14 cellular contexts compared by ENCODE assay signal in genomic region chrX:48512371-48512935, GRCh38. TPM values are rescaled to one million over a fixed set of nuclear protein-coding genes. Genes with fewer than 3 reads are reported as not detected.
DNase-seq lines count a peak whose midpoint lies in the region; ATAC-seq and TF ChIP-seq lines count a peak whose summit lies in the region.
"Had no signal": no experiment of that assay in that cellular context is flagged by ENCODE, and none has a peak within 500 bp of the region (broad histone marks: within the 10 kb centered on the region; RNA-seq: fewer than 3 reads in every experiment).

No MANE protein-coding gene starts in this region.

- peaks cover 14% of the 10 kb centered on the region for H3K36me3 Mint-ChIP-seq in activated naive CD8-positive, alpha-beta T cell treated with anti-CD3 and anti-CD28 coated beads, Interleukin-2, amount 10 ng/mL, durations not matched to agents 7 days and 5 days
- H3K36me3 Mint-ChIP-seq in activated naive CD8-positive, alpha-beta T cell treated with anti-CD3 and anti-CD28 coated beads, Interleukin-2, amount 50 U/mL, for 24 hours (ENCODE audit: low read depth): peaks cover 6% of the 10 kb centered on the region
- H3K36me3 Mint-ChIP-seq in activated T-helper 17 cell treated with anti-CD3 and anti-CD28 coated beads, Interleukin-2, amount 50 U/mL, for 72 hours (ENCODE audit: low read depth): peaks cover 10% of the 10 kb centered on the region
- H3K36me3 Mint-ChIP-seq in neural crest cell (ENCODE audit: low read depth) (peaks cover 8% of the 10 kb centered on the region), T-cell (peaks cover 15% of the 10 kb centered on the region), osteocyte (ENCODE audit: unreplicated experiment) (peaks cover 8% of the 10 kb centered on the region)
- H3K36me3 Mint-ChIP-seq in activated T-cell treated with anti-CD3 and anti-CD28 coated beads, Interleukin-2, amount 50 U/mL, for 4 hours (ENCODE audit: insufficient read depth): peaks cover 8% of the 10 kb centered on the region

- peak overlapping the region; percentile 25 for H3K27ac Mint-ChIP-seq in activated naive CD8-positive, alpha-beta T cell treated with anti-CD3 and anti-CD28 coated beads, Interleukin-2, amount 10 ng/mL, durations not matched to agents 7 days and 5 days
- no peak overlapping the region for H3K27ac Mint-ChIP-seq in activated naive CD8-positive, alpha-beta T cell treated with anti-CD3 and anti-CD28 coated beads, Interleukin-2, amount 50 U/mL, for 24 hours
- peak overlapping the region; percentile 22 for H3K27ac Mint-ChIP-seq in activated T-helper 17 cell treated with anti-CD3 and anti-CD28 coated beads, Interleukin-2, amount 50 U/mL, for 72 hours
- no peak overlapping the region for H3K27ac Mint-ChIP-seq in neural crest cell (ENCODE audit: unreplicated experiment)
- no peak overlapping the region for H3K27ac Mint-ChIP-seq in T-cell
- H3K27ac Mint-ChIP-seq in osteocyte (ENCODE audit: unreplicated experiment): no peak overlapping the region
- H3K27ac Mint-ChIP-seq: B cell; CD4-positive, alpha-beta T cell; H9 had no signal

- peaks cover 38% of the 10 kb centered on the region for H3K4me1 Mint-ChIP-seq in activated naive CD8-positive, alpha-beta T cell treated with anti-CD3 and anti-CD28 coated beads, Interleukin-2, amount 10 ng/mL, durations not matched to agents 7 days and 5 days
- H3K4me1 Mint-ChIP-seq in activated naive CD8-positive, alpha-beta T cell treated with anti-CD3 and anti-CD28 coated beads, Interleukin-2, amount 50 U/mL, for 24 hours: peaks cover 16% of the 10 kb centered on the region
- peaks cover 10% of the 10 kb centered on the region for H3K4me1 Mint-ChIP-seq in activated T-helper 17 cell treated with anti-CD3 and anti-CD28 coated beads, Interleukin-2, amount 50 U/mL, for 72 hours
- H3K4me1 Mint-ChIP-seq in neural crest cell (peaks cover 13% of the 10 kb centered on the region), T-cell (peaks cover 15 to 39% (median 31%) of the 10 kb centered on the region in 3 donors), osteocyte (ENCODE audit: unreplicated experiment) (peaks cover 12% of the 10 kb centered on the region)
- H3K4me1 Mint-ChIP-seq in activated T-cell treated with anti-CD3 and anti-CD28 coated beads, Interleukin-2, amount 50 U/mL, for 4 hours (ENCODE audit: low read depth): peaks cover 27% of the 10 kb centered on the region

- POLR2A ChIA-PET in activated naive CD8-positive, alpha-beta T cell treated with anti-CD3 and anti-CD28 coated beads, Interleukin-2, amount 10 ng/mL, durations not matched to agents 7 days and 5 days (lab: Charles Lee): no interaction called here
- POLR2A ChIA-PET in T-cell (lab: Charles Lee): no interaction called here

- H3K27me3 Mint-ChIP-seq in activated naive CD8-positive, alpha-beta T cell treated with anti-CD3 and anti-CD28 coated beads, Interleukin-2, amount 10 ng/mL, durations not matched to agents 7 days and 5 days: no peaks in the 10 kb centered on the region
- no peaks in the 10 kb centered on the region for H3K27me3 Mint-ChIP-seq in activated naive CD8-positive, alpha-beta T cell treated with anti-CD3 and anti-CD28 coated beads, Interleukin-2, amount 50 U/mL, for 24 hours
- H3K27me3 Mint-ChIP-seq in activated T-helper 17 cell treated with anti-CD3 and anti-CD28 coated beads, Interleukin-2, amount 50 U/mL, for 72 hours: no peaks in the 10 kb centered on the region
- H3K27me3 Mint-ChIP-seq in neural crest cell (ENCODE audit: low read depth): no peaks in the 10 kb centered on the region
- no peaks in the 10 kb centered on the region for H3K27me3 Mint-ChIP-seq in T-cell
- H3K27me3 Mint-ChIP-seq in osteocyte (ENCODE audit: unreplicated experiment): no peaks in the 10 kb centered on the region
- no peaks in the 10 kb centered on the region for H3K27me3 Mint-ChIP-seq in activated T-cell treated with anti-CD3 and anti-CD28 coated beads, Interleukin-2, amount 50 U/mL, for 4 hours (ENCODE audit: low read depth)
- H3K27me3 Mint-ChIP-seq: B cell; CD4-positive, alpha-beta T cell had no signal

- no peaks in the 10 kb centered on the region for H3K9me3 Mint-ChIP-seq in activated naive CD8-positive, alpha-beta T cell treated with anti-CD3 and anti-CD28 coated beads, Interleukin-2, amount 10 ng/mL, durations not matched to agents 7 days and 5 days
- H3K9me3 Mint-ChIP-seq in activated naive CD8-positive, alpha-beta T cell treated with anti-CD3 and anti-CD28 coated beads, Interleukin-2, amount 50 U/mL, for 24 hours: no peaks in the 10 kb centered on the region
- H3K9me3 Mint-ChIP-seq in activated T-helper 17 cell treated with anti-CD3 and anti-CD28 coated beads, Interleukin-2, amount 50 U/mL, for 72 hours: no peaks in the 10 kb centered on the region
- no peaks in the 10 kb centered on the region for H3K9me3 Mint-ChIP-seq in neural crest cell
- H3K9me3 Mint-ChIP-seq in T-cell: no peaks in the 10 kb centered on the region
- no peaks in the 10 kb centered on the region for H3K9me3 Mint-ChIP-seq in osteocyte (ENCODE audit: unreplicated experiment)
- no peaks in the 10 kb centered on the region for H3K9me3 Mint-ChIP-seq in activated T-cell treated with anti-CD3 and anti-CD28 coated beads, Interleukin-2, amount 50 U/mL, for 4 hours
- H3K9me3 Mint-ChIP-seq: CD4-positive, alpha-beta T cell had no signal

- TF ChIP-seq CTCF in neural crest cell (conservative IDR thresholded peaks at IDR 0.05) (no peak), osteocyte (IDR thresholded peaks at IDR 0.05) (no peak)

- CTCF ChIA-PET in T-cell (lab: Charles Lee): no interaction called here

- no peak overlapping the region for H3K4me3 Mint-ChIP-seq in activated naive CD8-positive, alpha-beta T cell treated with anti-CD3 and anti-CD28 coated beads, Interleukin-2, amount 10 ng/mL, durations not matched to agents 7 days and 5 days
- no peak overlapping the region for H3K4me3 Mint-ChIP-seq in activated naive CD8-positive, alpha-beta T cell treated with anti-CD3 and anti-CD28 coated beads, Interleukin-2, amount 50 U/mL, for 24 hours
- no peak overlapping the region for H3K4me3 Mint-ChIP-seq in activated T-helper 17 cell treated with anti-CD3 and anti-CD28 coated beads, Interleukin-2, amount 50 U/mL, for 72 hours
- H3K4me3 Mint-ChIP-seq in neural crest cell (peak overlapping the region; percentile 56), T-cell (no peak overlapping the region), osteocyte (ENCODE audit: unreplicated experiment) (no peak overlapping the region)
- H3K4me3 Mint-ChIP-seq in activated T-cell treated with anti-CD3 and anti-CD28 coated beads, Interleukin-2, amount 50 U/mL, for 4 hours: no peak overlapping the region
- H3K4me3 Mint-ChIP-seq: B cell, H9 had no signal

- ATAC-seq in activated naive CD8-positive, alpha-beta T cell treated with anti-CD3 and anti-CD28 coated beads, Interleukin-2, amount 10 ng/mL, durations not matched to agents 7 days and 5 days (ENCODE audit: low read depth): no peak
- ATAC-seq in activated naive CD8-positive, alpha-beta T cell treated with anti-CD3 and anti-CD28 coated beads, Interleukin-2, amount 50 U/mL, for 24 hours: no peak
- no peak for ATAC-seq in activated T-helper 17 cell treated with anti-CD3 and anti-CD28 coated beads, Interleukin-2, amount 50 U/mL, for 72 hours (replicated peaks)
- no peak for ATAC-seq in T-cell (replicated peaks in 1 of 4)
- ATAC-seq in activated T-cell treated with anti-CD3 and anti-CD28 coated beads, Interleukin-2, amount 50 U/mL, for 4 hours: no peak
- ATAC-seq: GM12878 had no signal

- no peak for DNase-seq in activated naive CD8-positive, alpha-beta T cell treated with anti-CD3 and anti-CD28 coated beads, Interleukin-2, amount 10 ng/mL, durations not matched to agents 7 days and 5 days
- DNase-seq in activated naive CD8-positive, alpha-beta T cell treated with anti-CD3 and anti-CD28 coated beads, Interleukin-2, amount 50 U/mL, for 24 hours: no peak
- no peak for DNase-seq in neural crest cell (ENCODE audit: low read depth, low spot score)
- no peak for DNase-seq in T-cell
- DNase-seq in osteocyte (ENCODE audit: extremely low spot score, unreplicated experiment): no peak
- DNase-seq in activated T-cell treated with anti-CD3 and anti-CD28 coated beads, Interleukin-2, amount 50 U/mL, for 4 hours: no peak
- DNase-seq: C1 segment of cervical spinal cord; CD4-positive, alpha-beta T cell; DMS79; GOT3; H9 had no signal

RNA-seq across cellular contexts. Expression of gene PORCN, which starts 3.7 kb away (rescaled TPM):
- total RNA-seq in activated naive CD8-positive, alpha-beta T cell treated with anti-CD3 and anti-CD28 coated beads, Interleukin-2, amount 10 ng/mL, durations not matched to agents 7 days and 5 days: 10 to 100 TPM; 23.9 to 24.1 TPM
- total RNA-seq in activated T-helper 17 cell treated with anti-CD3 and anti-CD28 coated beads, Interleukin-2, amount 50 U/mL, for 72 hours: 1 to 10 TPM; 8.9 to 9.4 TPM
- total RNA-seq in neural crest cell (13.0 and 14.2 TPM in 2 replicates), T-cell (10 to 100 TPM; 16.8 to 21.7 (median 18.6) TPM), osteocyte (16.9 and 20.2 TPM in 2 replicates)
- total RNA-seq in activated T-cell treated with anti-CD3 and anti-CD28 coated beads, Interleukin-2, amount 50 U/mL, for 4 hours: 1 to 10 TPM; 7.5 to 10.0 (median 9.4) TPM

RNA-seq across cellular contexts. Expression of gene EBP, which starts 9.2 kb away (rescaled TPM):
- total RNA-seq in activated naive CD8-positive, alpha-beta T cell treated with anti-CD3 and anti-CD28 coated beads, Interleukin-2, amount 10 ng/mL, durations not matched to agents 7 days and 5 days: 100 to 1,000 TPM; 200 to 214 TPM
- total RNA-seq in activated T-helper 17 cell treated with anti-CD3 and anti-CD28 coated beads, Interleukin-2, amount 50 U/mL, for 72 hours: 100 to 1,000 TPM; 104 to 213 TPM
- total RNA-seq in neural crest cell (155 and 168 TPM in 2 replicates), T-cell (10 to 100 TPM; 41.1 to 60.4 (median 46.1) TPM), osteocyte (39.3 and 42.5 TPM in 2 replicates)
- 100 to 1,000 TPM in 2 of 3 donors, 10 to 100 TPM in 1; 87.0 to 113 (median 106) TPM for total RNA-seq in activated T-cell treated with anti-CD3 and anti-CD28 coated beads, Interleukin-2, amount 50 U/mL, for 4 hours

RNA-seq across cellular contexts. Expression of gene TBC1D25, which starts 27.1 kb away (rescaled TPM):
- 10 to 100 TPM; 22.5 to 22.6 TPM for total RNA-seq in activated naive CD8-positive, alpha-beta T cell treated with anti-CD3 and anti-CD28 coated beads, Interleukin-2, amount 10 ng/mL, durations not matched to agents 7 days and 5 days
- total RNA-seq in activated T-helper 17 cell treated with anti-CD3 and anti-CD28 coated beads, Interleukin-2, amount 50 U/mL, for 72 hours: 10 to 100 TPM; 19.4 to 25.4 TPM
- total RNA-seq in neural crest cell (9.1 and 12.0 TPM in 2 replicates), T-cell (10 to 100 TPM; 27.0 to 30.6 (median 29.5) TPM), osteocyte (16.4 and 19.9 TPM in 2 replicates)
- total RNA-seq in activated T-cell treated with anti-CD3 and anti-CD28 coated beads, Interleukin-2, amount 50 U/mL, for 4 hours: 10 to 100 TPM; 15.1 to 17.4 (median 16.5) TPM

RNA-seq across cellular contexts. Expression of gene FTSJ1, which starts 36.5 kb away (rescaled TPM):
- total RNA-seq in activated naive CD8-positive, alpha-beta T cell treated with anti-CD3 and anti-CD28 coated beads, Interleukin-2, amount 10 ng/mL, durations not matched to agents 7 days and 5 days: 10 to 100 TPM; 56.2 to 59.2 TPM
- total RNA-seq in activated T-helper 17 cell treated with anti-CD3 and anti-CD28 coated beads, Interleukin-2, amount 50 U/mL, for 72 hours: 10 to 100 TPM; 59.8 to 93.5 TPM
- total RNA-seq in neural crest cell (42.2 and 45.8 TPM in 2 replicates), T-cell (10 to 100 TPM; 51.4 to 64.9 (median 56.8) TPM), osteocyte (47.6 and 57.1 TPM in 2 replicates)
- total RNA-seq in activated T-cell treated with anti-CD3 and anti-CD28 coated beads, Interleukin-2, amount 50 U/mL, for 4 hours: 100 to 1,000 TPM; 130 to 147 (median 134) TPM

RNA-seq across cellular contexts. Expression of gene SLC38A5, which starts 42.4 kb away (rescaled TPM):
- 10 to 100 TPM; 58.8 to 62.6 TPM for total RNA-seq in activated naive CD8-positive, alpha-beta T cell treated with anti-CD3 and anti-CD28 coated beads, Interleukin-2, amount 10 ng/mL, durations not matched to agents 7 days and 5 days
- total RNA-seq in activated T-helper 17 cell treated with anti-CD3 and anti-CD28 coated beads, Interleukin-2, amount 50 U/mL, for 72 hours: 100 to 1,000 TPM; 130 to 170 TPM
- total RNA-seq in neural crest cell (6.5 and 8.8 TPM in 2 replicates), T-cell (10 to 100 TPM; 18.0 to 37.0 (median 26.5) TPM), osteocyte (not detected in 2 replicates)
- total RNA-seq in activated T-cell treated with anti-CD3 and anti-CD28 coated beads, Interleukin-2, amount 50 U/mL, for 4 hours: 100 to 1,000 TPM; 247 to 282 (median 271) TPM

Comparison
In these comparisons a context has a peak if more than half of its experiments do, and no peak if none do; other contexts are left out.
1. H3K27ac Mint-ChIP-seq: peak in activated naive CD8-positive, alpha-beta T cell treated with anti-CD3 and anti-CD28 coated beads, Interleukin-2, amount 10 ng/mL, durations not matched to agents 7 days and 5 days (single experiment) and activated T-helper 17 cell treated with anti-CD3 and anti-CD28 coated beads, Interleukin-2, amount 50 U/mL, for 72 hours (single experiment); none in activated naive CD8-positive, alpha-beta T cell treated with anti-CD3 and anti-CD28 coated beads, Interleukin-2, amount 50 U/mL, for 24 hours (single experiment), neural crest cell (single experiment), T-cell (0 of 2) and osteocyte (single experiment).